ENCODE assay signal across 1 cellular context in genomic region chr14:74963178-74963704, GRCh38.
TF ChIP-seq lines count a peak whose summit lies in the region.

No MANE protein-coding gene starts in this region.

TF ChIP-seq in SK-N-SH, 30 proteins besides CTCF, POLR2A, EP300 and RAD21 (continued from another document):
- TF ChIP-seq, protein P1, sequence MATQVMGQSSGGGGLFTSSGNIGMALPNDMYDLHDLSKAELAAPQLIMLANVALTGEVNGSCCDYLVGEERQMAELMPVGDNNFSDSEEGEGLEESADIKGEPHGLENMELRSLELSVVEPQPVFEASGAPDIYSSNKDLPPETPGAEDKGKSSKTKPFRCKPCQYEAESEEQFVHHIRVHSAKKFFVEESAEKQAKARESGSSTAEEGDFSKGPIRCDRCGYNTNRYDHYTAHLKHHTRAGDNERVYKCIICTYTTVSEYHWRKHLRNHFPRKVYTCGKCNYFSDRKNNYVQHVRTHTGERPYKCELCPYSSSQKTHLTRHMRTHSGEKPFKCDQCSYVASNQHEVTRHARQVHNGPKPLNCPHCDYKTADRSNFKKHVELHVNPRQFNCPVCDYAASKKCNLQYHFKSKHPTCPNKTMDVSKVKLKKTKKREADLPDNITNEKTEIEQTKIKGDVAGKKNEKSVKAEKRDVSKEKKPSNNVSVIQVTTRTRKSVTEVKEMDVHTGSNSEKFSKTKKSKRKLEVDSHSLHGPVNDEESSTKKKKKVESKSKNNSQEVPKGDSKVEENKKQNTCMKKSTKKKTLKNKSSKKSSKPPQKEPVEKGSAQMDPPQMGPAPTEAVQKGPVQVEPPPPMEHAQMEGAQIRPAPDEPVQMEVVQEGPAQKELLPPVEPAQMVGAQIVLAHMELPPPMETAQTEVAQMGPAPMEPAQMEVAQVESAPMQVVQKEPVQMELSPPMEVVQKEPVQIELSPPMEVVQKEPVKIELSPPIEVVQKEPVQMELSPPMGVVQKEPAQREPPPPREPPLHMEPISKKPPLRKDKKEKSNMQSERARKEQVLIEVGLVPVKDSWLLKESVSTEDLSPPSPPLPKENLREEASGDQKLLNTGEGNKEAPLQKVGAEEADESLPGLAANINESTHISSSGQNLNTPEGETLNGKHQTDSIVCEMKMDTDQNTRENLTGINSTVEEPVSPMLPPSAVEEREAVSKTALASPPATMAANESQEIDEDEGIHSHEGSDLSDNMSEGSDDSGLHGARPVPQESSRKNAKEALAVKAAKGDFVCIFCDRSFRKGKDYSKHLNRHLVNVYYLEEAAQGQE (IDR thresholded peaks at IDR 0.05; ENCODE audit: low read depth, low read length): no peak
- TF ChIP-seq RXRA (IDR thresholded peaks at IDR 0.05; ENCODE audit: borderline replicate concordance, low read depth): no peak
- TF ChIP-seq MEF2A (IDR thresholded peaks at IDR 0.05; ENCODE audit: borderline replicate concordance, low read depth): no peak
- no peak for TF ChIP-seq GATA2 (CRISPR knock-in tag; IDR thresholded peaks at IDR 0.05)
- no peak for TF ChIP-seq FOXJ3 (CRISPR knock-in tag; IDR thresholded peaks at IDR 0.05)
- no peak for TF ChIP-seq EZH2phosphoT487 (IDR thresholded peaks at IDR 0.05; ENCODE audit: borderline replicate concordance, low read depth)
- TF ChIP-seq, protein P2, sequence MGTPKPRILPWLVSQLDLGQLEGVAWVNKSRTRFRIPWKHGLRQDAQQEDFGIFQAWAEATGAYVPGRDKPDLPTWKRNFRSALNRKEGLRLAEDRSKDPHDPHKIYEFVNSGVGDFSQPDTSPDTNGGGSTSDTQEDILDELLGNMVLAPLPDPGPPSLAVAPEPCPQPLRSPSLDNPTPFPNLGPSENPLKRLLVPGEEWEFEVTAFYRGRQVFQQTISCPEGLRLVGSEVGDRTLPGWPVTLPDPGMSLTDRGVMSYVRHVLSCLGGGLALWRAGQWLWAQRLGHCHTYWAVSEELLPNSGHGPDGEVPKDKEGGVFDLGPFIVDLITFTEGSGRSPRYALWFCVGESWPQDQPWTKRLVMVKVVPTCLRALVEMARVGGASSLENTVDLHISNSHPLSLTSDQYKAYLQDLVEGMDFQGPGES (IDR thresholded peaks at IDR 0.05; ENCODE audit: low read depth, low read length): no peak
- no peak for TF ChIP-seq SIN3A (IDR thresholded peaks at IDR 0.05; ENCODE audit: borderline replicate concordance, low read depth, low read length)
- TF ChIP-seq TCF12 (IDR thresholded peaks at IDR 0.05): no peak
- TF ChIP-seq MXI1 (IDR thresholded peaks at IDR 0.05; ENCODE audit: low read depth, low read length): no peak
- no peak for TF ChIP-seq GABPA (IDR thresholded peaks at IDR 0.05; ENCODE audit: low read depth)
